ENCODE assay signal across 12 cellular contexts in genomic region chr6:159463440-159463839, GRCh38.
DNase-seq lines count a peak whose midpoint lies in the region; ATAC-seq and TF ChIP-seq lines count a peak whose summit lies in the region.
"Had no signal": no experiment of that assay in that cellular context is flagged by ENCODE, and none has a peak within 500 bp of the region (broad histone marks: within the 10 kb centered on the region; RNA-seq: fewer than 3 reads in every experiment).

No MANE protein-coding gene starts in this region.

- H3K27ac ChIP-seq in 22Rv1: no peak overlapping the region
- H3K27ac ChIP-seq: prostate gland had no signal

- DNase-seq in RKO (ENCODE audit: low spot score) (peak; percentile 34), fibroblast of villous mesenchyme (ENCODE audit: low read depth) (peak; percentile 7), cerebellar nuclear complex (lab: John Stamatoyannopoulos, UW) (no peak), omental fat pad (ENCODE audit: low spot score) (no peak)
- DNase-seq: activated naive CD8-positive, alpha-beta T cell treated with anti-CD3 and anti-CD28 coated beads, Interleukin-2, amount 10 ng/mL, durations not matched to agents 7 days and 5 days; CD8-positive, alpha-beta memory T cell; NCI-H2029 treated with DMSO at 0.1 percent for 48 hours had no signal

- no peak for ATAC-seq in GM18502 (IDR thresholded peaks at IDR 0.05; ENCODE audit: poor library complexity, unreplicated experiment)
- no peak for ATAC-seq in GM19455 (IDR thresholded peaks at IDR 0.05; ENCODE audit: unreplicated experiment)
- ATAC-seq in omental fat pad (ENCODE audit: low FRiP score): no peak

- H3K4me3 ChIP-seq in fibroblast of villous mesenchyme (ENCODE audit: low read depth, low read length): no peak overlapping the region
- H3K4me3 ChIP-seq: prostate gland had no signal

- TF ChIP-seq CTCF in 22Rv1 (IDR thresholded peaks at IDR 0.05) (peak; percentile 47), GM12874 (IDR thresholded peaks at IDR 0.05; ENCODE audit: insufficient read depth, low read depth, low read length) (0 out of 2 replicates have a peak, but pooled peaks have one; percentile 3), fibroblast of villous mesenchyme (IDR thresholded peaks at IDR 0.05; ENCODE audit: insufficient read depth, low read depth, low read length) (peak; percentile 26), omental fat pad (IDR thresholded peaks at IDR 0.05) (no peak)

Comparison
In these comparisons a context has a peak if more than half of its experiments do, and no peak if none do; other contexts are left out.
1. CTCF ChIP-seq: peak in 22Rv1 (single experiment), GM12874 (single experiment) and fibroblast of villous mesenchyme (single experiment); none in omental fat pad (0 of 3).
2. DNase-seq: peak in RKO (single experiment) and fibroblast of villous mesenchyme (single experiment); none in cerebellar nuclear complex (0 of 2) and omental fat pad (single experiment).